8 cellular contexts compared by ENCODE assay signal in genomic region chr15:90954712-90955671, GRCh38. TPM values are rescaled to one million over a fixed set of nuclear protein-coding genes. Genes with fewer than 3 reads are reported as not detected.
DNase-seq lines count a peak whose midpoint lies in the region; ATAC-seq and TF ChIP-seq lines count a peak whose summit lies in the region.

Gene RCCD1 (plus strand): TSS chr15:90954884. CDS start chr15:90956735, 1,851 bp downstream.

- peaks cover 11% of the 10 kb centered on the region; the same call in 1 of the 2 replicates for H3F3A ChIP-seq in GM23248 (ENCODE audit: insufficient read depth)

- H2AFZ ChIP-seq in DND-41 (ENCODE audit: low read depth, low read length) (peak within 1 kb of the TSS; percentile 93), GM23248 (peak within 1 kb of the TSS; percentile 92)

- no peak for TF ChIP-seq CTCF in DND-41 (IDR thresholded peaks at IDR 0.05; ENCODE audit: borderline replicate concordance, extremely low read depth, low read length, poor library complexity, severe bottlenecking)
- peak in 2 of 4 experiments; percentile 5 to 21 for TF ChIP-seq CTCF in gastroesophageal sphincter (IDR thresholded peaks at IDR 0.05)
- TF ChIP-seq CTCF in neutrophil (IDR thresholded peaks at IDR 0.05) = no peak

- peaks cover 38% of the 10 kb centered on the region for H3K79me2 ChIP-seq in DND-41 (ENCODE audit: insufficient read depth, low read length)
- H3K79me2 ChIP-seq in GM23248 (ENCODE audit: insufficient read depth) = no peaks in the 10 kb centered on the region

- peak within 1 kb of the TSS; percentile 86 for H3K4me3 Mint-ChIP-seq in activated naive CD4-positive, alpha-beta T cell treated with anti-CD3 and anti-CD28 coated beads for 36 hours

- peaks cover 12% of the 10 kb centered on the region for H3K4me1 Mint-ChIP-seq in activated naive CD4-positive, alpha-beta T cell treated with anti-CD3 and anti-CD28 coated beads for 36 hours (ENCODE audit: low read depth)

- H3K4me3 ChIP-seq in DND-41 (ENCODE audit: low read depth in 1 of 2, low read length in 2 of 2) = peak within 1 kb of the TSS; percentile 70 to 93
- H3K4me3 ChIP-seq in GM23248 = peak within 1 kb of the TSS; percentile 96
- H3K4me3 ChIP-seq in SJSA1 = peak within 1 kb of the TSS; percentile 56
- peak within 1 kb of the TSS; percentile 60 to 89 for H3K4me3 ChIP-seq in gastroesophageal sphincter
- peak within 1 kb of the TSS; percentile 95 to 96 for H3K4me3 ChIP-seq in neutrophil (ENCODE audit: low read depth in 1 of 2, low read length in 1 of 2)

- H3K36me3 ChIP-seq in DND-41 (ENCODE audit: insufficient read depth, low read length) (peaks cover 67% of the 10 kb centered on the region), GM23248 (ENCODE audit: low read depth) (no peaks in the 10 kb centered on the region), SJSA1 (peaks cover 59% of the 10 kb centered on the region), gastroesophageal sphincter (peaks cover 0 to 44% of the 10 kb centered on the region in 2 donors), neutrophil (peaks cover 45% of the 10 kb centered on the region)

- peaks cover 21% of the 10 kb centered on the region for H3K36me3 Mint-ChIP-seq in activated naive CD4-positive, alpha-beta T cell treated with anti-CD3 and anti-CD28 coated beads for 36 hours (ENCODE audit: low read depth)

- no peaks in the 10 kb centered on the region for H3K9me2 ChIP-seq in GM23248 (ENCODE audit: insufficient read depth)

- peak; percentile 92 for DNase-seq in DND-41
- peak; percentile 98 for DNase-seq in GM23248
- DNase-seq in LHCN-M2 (ENCODE audit: low read depth) = peak; percentile 93
- peak; percentile 91 to 97 for DNase-seq in SJSA1 (ENCODE audit: low read depth in 1 of 2, low spot score in 2 of 2)
- peak; percentile 95 for DNase-seq in activated naive CD4-positive, alpha-beta T cell treated with anti-CD3 and anti-CD28 coated beads for 36 hours
- peak; percentile 55 to 96 (median 89) for DNase-seq in substantia nigra (lab: John Stamatoyannopoulos, UW)

- H3K27ac Mint-ChIP-seq in activated naive CD4-positive, alpha-beta T cell treated with anti-CD3 and anti-CD28 coated beads for 36 hours = peak within 1 kb of the TSS; percentile 93

- H3K4me1 ChIP-seq in DND-41 (ENCODE audit: insufficient read depth, low read length) = peaks cover 26% of the 10 kb centered on the region
- H3K4me1 ChIP-seq in GM23248 (ENCODE audit: insufficient read depth) = peaks cover 12% of the 10 kb centered on the region; the same call in 1 of the 2 replicates
- H3K4me1 ChIP-seq in SJSA1 (replicated peaks) = peaks cover 11% of the 10 kb centered on the region
- H3K4me1 ChIP-seq in gastroesophageal sphincter = peaks cover 2 to 52% (median 16%) of the 10 kb centered on the region in 3 donors
- H3K4me1 ChIP-seq in neutrophil (ENCODE audit: control insufficient read depth in 1 of 2, insufficient read depth in 1 of 2, low read depth in 1 of 2, low read length in 1 of 2) = peaks cover 23 to 30% of the 10 kb centered on the region in 2 experiments

- in situ Hi-C loops in GM23248 (cut with MboI) = no loop called here

- intact Hi-C loops in activated naive CD4-positive, alpha-beta T cell treated with anti-CD3 and anti-CD28 coated beads for 36 hours (cut with micrococcal nuclease) = loop anchor here (1.0 kb wide), 4 partner anchors 20 to 316 kb away; partner anchors contain the start of genes PRC1, UNC45A and VPS33B

- no peaks in the 10 kb centered on the region for H3K9me3 ChIP-seq in DND-41 (ENCODE audit: insufficient read depth, low read length, severe bottlenecking)
- H3K9me3 ChIP-seq in GM23248 (ENCODE audit: low read depth) = no peaks in the 10 kb centered on the region
- no peaks in the 10 kb centered on the region for H3K9me3 ChIP-seq in SJSA1 (replicated peaks)
- no peaks in the 10 kb centered on the region for H3K9me3 ChIP-seq in gastroesophageal sphincter
- H3K9me3 ChIP-seq in neutrophil = no peaks in the 10 kb centered on the region

- no peaks in the 10 kb centered on the region for H3K27me3 Mint-ChIP-seq in activated naive CD4-positive, alpha-beta T cell treated with anti-CD3 and anti-CD28 coated beads for 36 hours (ENCODE audit: low read depth)

- ATAC-seq in DND-41 (ENCODE audit: insufficient read depth, low read depth) (peak; percentile 95), gastroesophageal sphincter (peak; percentile 96)

- H4K20me1 ChIP-seq in DND-41 (ENCODE audit: insufficient read depth, low read length) (peaks cover 5% of the 10 kb centered on the region; the same call in 1 of the 2 replicates), GM23248 (ENCODE audit: insufficient read depth) (no peaks in the 10 kb centered on the region)

- no peak for TF ChIP-seq EP300 in gastroesophageal sphincter (IDR thresholded peaks at IDR 0.05)

- CTCF ChIA-PET in activated naive CD4-positive, alpha-beta T cell treated with anti-CD3 and anti-CD28 coated beads for 36 hours (lab: Charles Lee) = interaction anchor here (0.6 to 7.5 kb wide), 10 partner anchors 11 to 317 kb away, joined by 3 to 104 read pairs (median 12); partner anchors contain the start of genes HDDC3 and UNC45A

- H3K9ac ChIP-seq in DND-41 (ENCODE audit: low read depth, low read length) = peak within 1 kb of the TSS; percentile 99
- peak within 1 kb of the TSS; percentile 97 for H3K9ac ChIP-seq in GM23248

- H3K27me3 ChIP-seq in DND-41 (ENCODE audit: insufficient read depth, low read length, poor library complexity) (no peaks in the 10 kb centered on the region), GM23248 (replicated peaks; ENCODE audit: insufficient read depth) (no peaks in the 10 kb centered on the region), SJSA1 (replicated peaks) (no peaks in the 10 kb centered on the region), gastroesophageal sphincter (no peaks in the 10 kb centered on the region), neutrophil (no peaks in the 10 kb centered on the region)

- 5 to 7% methylated on average over 55 to 69 of the region's 73 CpGs for WGBS in GM23248 (ENCODE audit: low coverage in 1 of 2, low lambda C conversion rate in 2 of 2, missing lambda C conversion rate in 2 of 2), 2 experiments
- 10% methylated on average over 6 of the region's 73 CpGs; no CpG with 5 or more reads in 1 of the 2 donors for whole genome bisulfite sequencing in gastroesophageal sphincter (ENCODE audit: low coverage in 1 of 2), 2 donors

- H3K4me2 ChIP-seq in DND-41 (ENCODE audit: insufficient read depth, low read length) (peak within 1 kb of the TSS; percentile 82), GM23248 (ENCODE audit: unreplicated experiment) (peak within 1 kb of the TSS; percentile 98)

- peak; percentile 53 for TF ChIP-seq POLR2A in gastroesophageal sphincter (IDR thresholded peaks at IDR 0.05)

- H3K9me3 Mint-ChIP-seq in activated naive CD4-positive, alpha-beta T cell treated with anti-CD3 and anti-CD28 coated beads for 36 hours = no peaks in the 10 kb centered on the region

- peak within 1 kb of the TSS; percentile 99 for H3K27ac ChIP-seq in DND-41 (ENCODE audit: low read length)
- peak within 1 kb of the TSS; percentile 93 for H3K27ac ChIP-seq in GM23248
- H3K27ac ChIP-seq in SJSA1 = peak within 1 kb of the TSS; percentile 98
- peak within 1 kb of the TSS; percentile 72 to 97 (median 94) for H3K27ac ChIP-seq in gastroesophageal sphincter
- H3K27ac ChIP-seq in neutrophil = peak within 1 kb of the TSS; percentile 57
- peak within 1 kb of the TSS; percentile 63 for H3K27ac ChIP-seq in substantia nigra (ENCODE audit: low read depth, low read length, poor library complexity, severe bottlenecking)

RNA-seq across cellular contexts. Expression of gene RCCD1, which starts in this region (rescaled TPM):
- total RNA-seq in GM23248 (2014; rRNA removed; shearing (Covaris generic)) = 13.0 and 19.0 TPM in 2 replicates
- 9.8 and 10.2 TPM in 2 replicates for polyA plus RNA-seq in GM23248 (2016; fragmentation: Nextera tagmentation; extraction: Ambion mirVana)
- total RNA-seq in LHCN-M2 (2014; rRNA removed) (21.9 and 23.5 TPM in 2 replicates), gastroesophageal sphincter (10 to 100 TPM in 2 of 4 donors, 1 to 10 TPM in 2; 5.3 to 11.1 (median 9.0) TPM)
- polyA plus RNA-seq in LHCN-M2 (2012) = 14.4 TPM
- total RNA-seq in SJSA1 (2014; rRNA removed; shearing (Covaris generic)) = 31.2 and 51.3 TPM in 2 replicates
- 10 to 100 TPM; 52.0 to 52.4 TPM for total RNA-seq in activated naive CD4-positive, alpha-beta T cell treated with anti-CD3 and anti-CD28 coated beads for 36 hours

Comparison
In these comparisons a context has a peak if more than half of its experiments do, and no peak if none do; other contexts are left out.
1. Peak in every context shown above with its lines: DNase-seq, ATAC-seq, H3K4me3 ChIP-seq and H3K27ac ChIP-seq.